ENCODE assay signal across 8 cellular contexts in the genomic region with DNA sequence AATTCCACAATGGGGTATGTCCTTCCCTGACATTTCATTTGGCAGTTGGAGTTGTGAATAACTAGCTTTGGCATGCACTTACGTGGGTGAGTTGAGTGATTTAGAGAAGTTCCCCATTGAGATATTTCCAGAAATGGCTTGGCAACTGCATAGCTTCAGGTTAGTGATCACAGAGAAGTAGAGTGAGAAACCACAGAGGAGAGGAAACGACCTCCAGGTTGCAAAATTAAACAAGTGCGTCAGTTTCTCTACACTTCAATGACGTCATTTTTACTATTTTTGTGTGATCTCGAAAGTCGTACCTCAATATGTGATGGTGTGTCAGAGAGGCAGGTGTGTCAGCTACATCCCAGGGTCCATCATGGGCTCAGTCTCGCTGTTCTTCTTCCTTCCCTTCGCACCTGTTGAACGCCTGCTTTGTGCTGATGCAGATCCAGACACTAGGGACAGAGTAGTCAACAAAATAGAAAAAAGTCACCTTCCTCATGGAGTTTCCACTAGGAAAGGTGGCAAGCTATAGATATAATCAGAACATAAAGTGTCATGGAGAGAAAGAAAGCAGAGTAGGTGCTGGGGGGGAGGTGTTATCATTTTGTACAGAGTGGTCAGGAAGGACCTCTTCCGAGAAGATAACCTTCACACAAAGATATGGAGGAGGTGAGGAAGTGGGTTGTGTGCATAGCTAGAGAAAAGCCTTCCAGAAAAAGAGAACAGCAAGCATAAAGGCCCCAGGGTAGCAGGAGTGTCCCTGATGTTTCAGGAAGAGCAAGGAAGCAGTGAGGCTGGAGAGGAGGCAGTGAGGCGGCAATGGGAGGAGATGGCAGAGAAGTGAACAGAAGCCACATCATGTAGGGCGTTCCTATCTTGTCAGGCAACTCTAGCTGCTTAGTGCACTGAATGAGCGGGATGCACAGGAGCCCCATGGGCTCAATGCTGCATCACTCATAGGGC.
DNase-seq lines count a peak whose midpoint lies in the region; ATAC-seq and TF ChIP-seq lines count a peak whose summit lies in the region.

No MANE protein-coding gene starts in this region.

- peaks cover 62% of the 10 kb centered on the region for H3K4me1 Mint-ChIP-seq in activated CD4-positive, alpha-beta memory T cell treated with anti-CD3 and anti-CD28 coated beads, Interleukin-2, amount 10 ng/mL, durations not matched to agents 7 days and 5 days
- no peaks in the 10 kb centered on the region for H3K4me1 Mint-ChIP-seq in neural progenitor cell

- DNase-seq in ACHN (peak; percentile 67), midbrain (lab: John Stamatoyannopoulos, UW) (no peak), neural progenitor cell (ENCODE audit: low spot score) (no peak), dermis blood vessel endothelial cell (no peak)
- no peak for DNase-seq in activated CD4-positive, alpha-beta memory T cell treated with anti-CD3 and anti-CD28 coated beads, Interleukin-2, amount 10 ng/mL, durations not matched to agents 7 days and 5 days
- DNase-seq in stimulated activated CD8-positive, alpha-beta memory T cell treated with anti-CD3 and anti-CD28 coated beads, Interleukin-4, amount 100 ng/mL, for 48 hours, result peak; percentile 45

- no peaks in the 10 kb centered on the region for H4K20me1 ChIP-seq in neural progenitor cell (ENCODE audit: low read depth)

- no peaks in the 10 kb centered on the region for H3K36me3 ChIP-seq in neural progenitor cell

- no peaks in the 10 kb centered on the region for H3F3A ChIP-seq in neural progenitor cell (ENCODE audit: low read depth)

- H2AFZ ChIP-seq in neural progenitor cell (replicated peaks), result no peak overlapping the region

- peaks cover 18% of the 10 kb centered on the region for H3K9me3 Mint-ChIP-seq in activated CD4-positive, alpha-beta memory T cell treated with anti-CD3 and anti-CD28 coated beads, Interleukin-2, amount 10 ng/mL, durations not matched to agents 7 days and 5 days
- H3K9me3 Mint-ChIP-seq in neural progenitor cell, result peaks cover 3% of the 10 kb centered on the region

- no peaks in the 10 kb centered on the region for H3K79me2 ChIP-seq in neural progenitor cell (ENCODE audit: low read depth)

- no peak overlapping the region for H3K4me2 ChIP-seq in neural progenitor cell

- peak overlapping the region; percentile 83 for H3K27ac Mint-ChIP-seq in activated CD4-positive, alpha-beta memory T cell treated with anti-CD3 and anti-CD28 coated beads, Interleukin-2, amount 10 ng/mL, durations not matched to agents 7 days and 5 days
- H3K27ac Mint-ChIP-seq in neural progenitor cell, result no peak overlapping the region

- H3K4me3 Mint-ChIP-seq in activated CD4-positive, alpha-beta memory T cell treated with anti-CD3 and anti-CD28 coated beads, Interleukin-2, amount 10 ng/mL, durations not matched to agents 7 days and 5 days, result peak overlapping the region; percentile 15
- H3K4me3 Mint-ChIP-seq in neural progenitor cell, result no peak overlapping the region

- peaks cover 83% of the 10 kb centered on the region for H3K36me3 Mint-ChIP-seq in activated CD4-positive, alpha-beta memory T cell treated with anti-CD3 and anti-CD28 coated beads, Interleukin-2, amount 10 ng/mL, durations not matched to agents 7 days and 5 days (ENCODE audit: low read depth)
- H3K36me3 Mint-ChIP-seq in neural progenitor cell, result no peaks in the 10 kb centered on the region

- H3K27ac ChIP-seq in neural progenitor cell, result no peak overlapping the region

- H3K27me3 Mint-ChIP-seq in activated CD4-positive, alpha-beta memory T cell treated with anti-CD3 and anti-CD28 coated beads, Interleukin-2, amount 10 ng/mL, durations not matched to agents 7 days and 5 days, result no peaks in the 10 kb centered on the region
- peaks cover 3% of the 10 kb centered on the region for H3K27me3 Mint-ChIP-seq in neural progenitor cell (ENCODE audit: insufficient read depth, low read depth)

- POLR2A ChIA-PET in activated CD4-positive, alpha-beta memory T cell treated with anti-CD3 and anti-CD28 coated beads, Interleukin-2, amount 10 ng/mL, durations not matched to agents 7 days and 5 days (lab: Charles Lee), result interaction anchor here (0.9 to 4.7 kb wide), 8 partner anchors 9 to 77 kb away, joined by 3 to 29 read pairs (median 8); partner anchors contain the start of gene MCTP2

- no peaks in the 10 kb centered on the region for H3K27me3 ChIP-seq in neural progenitor cell

- H3K9me3 ChIP-seq in neural progenitor cell (ENCODE audit: low read depth), result no peaks in the 10 kb centered on the region

- in situ Hi-C loops in ACHN (cut with HindIII; ENCODE audit: low pct_ligation_motif_present, low pct_unique_long_range_greater_than_20kb, low sequenced_read_pairs), result no loop called here

- H3K9ac ChIP-seq in neural progenitor cell, result no peak overlapping the region

- H3K4me1 ChIP-seq in neural progenitor cell, result no peaks in the 10 kb centered on the region

- peak; percentile 74 for ATAC-seq in GM19025 (IDR thresholded peaks at IDR 0.05; ENCODE audit: low read depth, unreplicated experiment)
- peak; percentile 82 for ATAC-seq in HG03108 (IDR thresholded peaks at IDR 0.05; ENCODE audit: unreplicated experiment)

- no peak overlapping the region for H3K4me3 ChIP-seq in neural progenitor cell

- TF ChIP-seq CTCF in neural progenitor cell (IDR thresholded peaks at IDR 0.05), result no peak

- CTCF ChIA-PET in activated CD4-positive, alpha-beta memory T cell treated with anti-CD3 and anti-CD28 coated beads, Interleukin-2, amount 10 ng/mL, durations not matched to agents 7 days and 5 days (lab: Charles Lee), result interaction anchor here (0.9 to 3.6 kb wide), 6 partner anchors 10 to 143 kb away, joined by 3 to 26 read pairs (median 7); no protein-coding TSS in a partner anchor

Comparison
In these comparisons a context has a peak if more than half of its experiments do, and no peak if none do; other contexts are left out.
1. DNase-seq: peak in ACHN (single experiment) and stimulated activated CD8-positive, alpha-beta memory T cell treated with anti-CD3 and anti-CD28 coated beads, Interleukin-4, amount 100 ng/mL, for 48 hours (single experiment); none in activated CD4-positive, alpha-beta memory T cell treated with anti-CD3 and anti-CD28 coated beads, Interleukin-2, amount 10 ng/mL, durations not matched to agents 7 days and 5 days (single experiment), midbrain (single experiment), neural progenitor cell (single experiment) and dermis blood vessel endothelial cell (single experiment).